In the genomic region with DNA sequence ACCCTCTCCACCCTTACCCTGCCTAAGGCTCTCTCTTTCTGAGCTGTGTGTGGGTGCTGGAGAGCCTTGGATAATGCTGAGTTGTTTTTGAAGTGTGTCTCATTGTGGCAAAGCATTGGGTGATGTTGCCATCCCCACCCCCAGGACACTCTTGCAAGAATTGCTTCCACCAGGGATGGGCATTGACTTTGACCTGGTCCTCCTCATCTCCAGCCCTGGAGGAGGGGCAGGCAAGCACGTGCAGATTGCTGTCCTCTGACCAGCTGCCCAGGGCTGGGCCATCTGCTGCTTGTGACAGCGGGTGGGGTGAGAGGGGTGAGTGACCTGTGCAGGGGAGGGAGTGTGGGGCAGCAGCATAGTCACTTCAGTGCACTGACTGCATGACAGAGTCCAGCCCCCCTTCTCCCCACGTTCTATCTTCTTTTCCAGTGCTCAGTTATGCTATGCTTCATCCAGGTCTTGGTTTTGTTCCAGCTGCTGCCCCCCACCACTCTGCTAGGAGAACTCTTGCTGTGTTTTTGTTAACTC, we compare ENCODE assay signal across 8 cellular contexts. TPM values are rescaled to one million over a fixed set of nuclear protein-coding genes. Genes with fewer than 3 reads are reported as not detected.
DNase-seq lines count a peak whose midpoint lies in the region; ATAC-seq and TF ChIP-seq lines count a peak whose summit lies in the region.

No MANE protein-coding gene starts in this region.

- no peaks in the 10 kb centered on the region for H3K9me3 ChIP-seq in CD4-positive, alpha-beta T cell (ENCODE audit: control insufficient read depth, low read length)
- H3K9me3 ChIP-seq in KOPT-K1 (ENCODE audit: insufficient read depth, low read length, poor library complexity, severe bottlenecking) = peaks cover 22% of the 10 kb centered on the region

- no peak for TF ChIP-seq CTCF in CD4-positive, alpha-beta T cell (IDR thresholded peaks at IDR 0.05)
- TF ChIP-seq CTCF in nephron progenitor cell (IDR thresholded peaks at IDR 0.05) = no peak

- H3K4me3 Mint-ChIP-seq in CD4-positive, alpha-beta T cell = peak overlapping the region; percentile 77
- no peak overlapping the region for H3K4me3 Mint-ChIP-seq in nephron progenitor cell

- no peak for DNase-seq in CD4-positive, alpha-beta T cell
- DNase-seq in ecto neural progenitor cell (ENCODE audit: low spot score) (peak; percentile 59), nephron progenitor cell (peak; percentile 23), iPS-NIHi11 (ENCODE audit: low spot score) (no peak), middle frontal gyrus (ENCODE audit: extremely low spot score, low spot score) (no peak), hippocampal formation (lab: John Stamatoyannopoulos, UW) (no peak)

- no peaks in the 10 kb centered on the region for H3K27me3 Mint-ChIP-seq in CD4-positive, alpha-beta T cell
- H3K27me3 Mint-ChIP-seq in nephron progenitor cell (ENCODE audit: low read depth, poor library complexity) = peaks cover 3% of the 10 kb centered on the region

- CTCF ChIA-PET in CD4-positive, alpha-beta T cell (lab: Charles Lee) = no interaction called here

- H3K27ac Mint-ChIP-seq in CD4-positive, alpha-beta T cell = peak overlapping the region; percentile 85
- peak overlapping the region; percentile 86 for H3K27ac Mint-ChIP-seq in nephron progenitor cell

- no peaks in the 10 kb centered on the region for H3K27me3 ChIP-seq in CD4-positive, alpha-beta T cell (ENCODE audit: control insufficient read depth, insufficient read depth, low read length)

- H3K4me1 Mint-ChIP-seq in CD4-positive, alpha-beta T cell (ENCODE audit: low read depth) = peaks cover 86% of the 10 kb centered on the region
- H3K4me1 Mint-ChIP-seq in nephron progenitor cell = peaks cover 63% of the 10 kb centered on the region

- POLR2A ChIA-PET in CD4-positive, alpha-beta T cell (lab: Charles Lee) = interaction anchor here (0.6 to 6.8 kb wide), 3 partner anchors 9 to 127 kb away, joined by 4 to 44 read pairs (median 4); a partner anchor contains a TSS

- no peak overlapping the region for H3K27ac ChIP-seq in CD4-positive, alpha-beta T cell (ENCODE audit: low read depth, low read length)
- peak overlapping the region; percentile 33 for H3K27ac ChIP-seq in KOPT-K1 (ENCODE audit: low read depth, low read length, poor library complexity, severe bottlenecking)

- H3K36me3 Mint-ChIP-seq in CD4-positive, alpha-beta T cell (ENCODE audit: low read depth) = peaks cover 27% of the 10 kb centered on the region
- H3K36me3 Mint-ChIP-seq in nephron progenitor cell (ENCODE audit: low read depth) = peaks cover 23% of the 10 kb centered on the region

- peaks cover 6% of the 10 kb centered on the region for H3K9me3 Mint-ChIP-seq in CD4-positive, alpha-beta T cell
- peaks cover 23% of the 10 kb centered on the region for H3K9me3 Mint-ChIP-seq in nephron progenitor cell

- intact Hi-C loops in CD4-positive, alpha-beta T cell (cut with DNase I, micrococcal nuclease) = loop anchor here (2.0 to 10.0 kb wide), 3 partner anchors 13 to 483 kb away; a partner anchor contains a TSS

- no peak for ATAC-seq in CD4-positive, alpha-beta T cell (ENCODE audit: poor library complexity)
- no peak for ATAC-seq in GM21619 (IDR thresholded peaks at IDR 0.05; ENCODE audit: unreplicated experiment)

- H3K36me3 ChIP-seq in KOPT-K1 (ENCODE audit: insufficient read depth, low read length) = no peaks in the 10 kb centered on the region

RNA-seq across cellular contexts. Expression of a gene that starts 26.2 kb away (rescaled TPM):
- 10 to 100 TPM; 93.7 to 95.1 TPM for total RNA-seq in CD4-positive, alpha-beta T cell

Comparison
In these comparisons a context has a peak if more than half of its experiments do, and no peak if none do; other contexts are left out.
1. DNase-seq: peak in ecto neural progenitor cell (single experiment) and nephron progenitor cell (single experiment); none in CD4-positive, alpha-beta T cell (0 of 10), iPS-NIHi11 (single experiment), middle frontal gyrus (single experiment) and hippocampal formation (0 of 2).